In genomic region chrX:48969471-48969870, GRCh38 we compare ENCODE assay signal across 7 cellular contexts.
"Had no signal": no experiment of that assay in that cellular context is flagged by ENCODE, and none has a peak within 500 bp of the region (broad histone marks: within the 10 kb centered on the region; RNA-seq: fewer than 3 reads in every experiment).

No MANE protein-coding gene starts in this region.

- H3K4me3 Mint-ChIP-seq: GM23338, HFFc6 had no signal

- H3K27ac Mint-ChIP-seq: GM23338, H9 had no signal

- DNase-seq: GM23248, GOT3, H7, H9, HCEC 1CT, HFFc6 had no signal

- H3K9me3 Mint-ChIP-seq: GM23338, HFFc6 had no signal
